ENCODE assay signal across 2 cellular contexts in the genomic region with DNA sequence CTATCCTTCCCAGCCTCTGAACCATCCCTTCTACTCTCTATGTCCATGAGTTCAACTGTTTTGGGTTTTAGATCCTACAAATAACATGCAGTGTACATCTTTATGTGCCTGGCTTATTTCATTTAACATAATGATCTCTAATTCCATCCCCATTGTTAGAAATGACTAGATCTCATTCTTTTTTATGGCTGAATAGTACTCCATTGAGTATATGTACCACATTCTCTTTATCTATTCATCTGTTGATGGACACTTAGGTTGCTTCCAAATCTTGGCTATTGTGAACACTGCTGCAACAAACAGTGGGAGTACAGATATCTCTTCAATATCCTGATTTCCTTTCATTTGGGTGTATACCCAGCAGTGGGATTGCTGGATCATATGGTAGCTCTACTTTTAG.
A peak's percentile ranks its signal among the peaks of the same experiment; 100 is the strongest.
ATAC-seq and TF ChIP-seq lines count a peak whose summit lies in the region.
"Not testable (repeated sequence)": the region's sequence is repeated elsewhere in the genome, so short reads cannot be mapped to it uniquely, and the experiment has no call there.

No MANE protein-coding gene starts in this region.

- ATAC-seq in SK-N-SH treated with all-trans-retinoic acid at 6 μM for 48 hours: not testable (repeated sequence)

- not testable (repeated sequence) for H3K4me3 ChIP-seq in HEK293 (ENCODE audit: low read depth, low read length)

- TF ChIP-seq CTCF in HEK293 (tag by site-specific recombination; IDR thresholded peaks at IDR 0.05): not testable (repeated sequence)

- H3K27ac ChIP-seq in HEK293 (ENCODE audit: extremely low read depth, low read depth, low read length): not testable (repeated sequence)

- POLR2A ChIA-PET in HEK293 (lab: Yijun Ruan, JAX): not testable (repeated sequence)

- H3K36me3 ChIP-seq in HEK293 (ENCODE audit: control insufficient read depth in 2 of 2, insufficient read depth in 1 of 2, low read length in 2 of 2): not testable (repeated sequence)

- H3K4me1 ChIP-seq in HEK293 (ENCODE audit: control insufficient read depth, insufficient read depth, low read length): not testable (repeated sequence)

- not testable (repeated sequence) for H3K9me3 ChIP-seq in HEK293 (ENCODE audit: control insufficient read depth, insufficient read depth, low read depth, low read length)

- CTCF ChIA-PET in HEK293 (lab: Yijun Ruan, JAX): not testable (repeated sequence)

TF ChIP-seq in HEK293, 187 proteins besides CTCF, POLR2A, EP300 and RAD21:
- peak; percentile 63 for TF ChIP-seq ZNF146 (tag by site-specific recombination; IDR thresholded peaks at IDR 0.05)

TF ChIP-seq in SK-N-SH treated with all-trans-retinoic acid at 6 μM for 48 hours, 23 proteins besides CTCF, POLR2A, EP300 and RAD21:
- TF ChIP-seq ZNF8 (CRISPR knock-in tag; IDR thresholded peaks at IDR 0.05): peak; percentile 58; the same call in 1 of the 2 replicates
